Comparison of ENCODE assay signal across 40 cellular contexts in genomic region chr6:85192596-85192995, GRCh38.
"Had no signal": no experiment of that assay in that cellular context is flagged by ENCODE, and none has a peak within 500 bp of the region (broad histone marks: within the 10 kb centered on the region; RNA-seq: fewer than 3 reads in every experiment).

No MANE protein-coding gene starts in this region.

- H3K36me3 ChIP-seq: adrenal gland, brain microvascular endothelial cell, cardiac muscle cell, Peyer's patch had no signal

- H3K36me3 Mint-ChIP-seq: activated naive CD4-positive, alpha-beta T cell treated with anti-CD3 and anti-CD28 coated beads, Interleukin-2, amount 50 U/mL, for 24 hours; activated naive CD8-positive, alpha-beta T cell treated with anti-CD3 and anti-CD28 coated beads, Interleukin-2, amount 10 ng/mL, durations not matched to agents 7 days and 5 days had no signal

- H3K27me3 ChIP-seq: adrenal gland, brain microvascular endothelial cell, cardiac muscle cell, Peyer's patch had no signal

- H3K27ac Mint-ChIP-seq: activated B cell treated with CpG ODN at 0.5 μM for 24 hours; activated CD8-positive, alpha-beta T cell treated with anti-CD3 and anti-CD28 coated beads for 36 hours; activated naive CD4-positive, alpha-beta T cell treated with anti-CD3 and anti-CD28 coated beads, Interleukin-2, amount 50 U/mL, for 24 hours; activated naive CD8-positive, alpha-beta T cell treated with anti-CD3 and anti-CD28 coated beads, Interleukin-2, amount 10 ng/mL, durations not matched to agents 7 days and 5 days; activated T-helper 2 cell treated with anti-CD3 and anti-CD28 coated beads, Interferon-gamma antibody, Interleukin-2, Interleukin-4, amounts not matched to agents 10 μg/mL and 5 μg/mL and 100 μg/mL, durations not matched to agents 14 hours and 24 hours and 36 hours; IgD-negative memory B cell had no signal

- H3K9me3 ChIP-seq: adrenal gland, Peyer's patch had no signal

- H3K4me1 Mint-ChIP-seq: activated B cell treated with CpG ODN at 0.5 μM for 24 hours; activated naive CD4-positive, alpha-beta T cell treated with anti-CD3 and anti-CD28 coated beads, Interleukin-2, amount 50 U/mL, for 24 hours; activated naive CD8-positive, alpha-beta T cell treated with anti-CD3 and anti-CD28 coated beads, Interleukin-2, amount 10 ng/mL, durations not matched to agents 7 days and 5 days; central memory CD8-positive, alpha-beta T cell; IgD-negative memory B cell had no signal

- H3K4me3 ChIP-seq: adrenal gland, cardiac muscle cell, Peyer's patch had no signal

- H3K9me3 Mint-ChIP-seq: activated naive CD8-positive, alpha-beta T cell treated with anti-CD3 and anti-CD28 coated beads, Interleukin-2, amount 10 ng/mL, durations not matched to agents 7 days and 5 days had no signal

- H3K27ac ChIP-seq: adrenal gland, cardiac muscle cell, Peyer's patch, VCaP had no signal

- H3K4me1 ChIP-seq: adrenal gland, Peyer's patch had no signal

- DNase-seq: activated B cell treated with CpG ODN at 0.5 μM for 24 hours; activated CD4-positive, alpha-beta T cell treated with anti-CD3 and anti-CD28 coated beads for 48 hours; activated CD4-positive, alpha-beta T cell treated with anti-CD3 and anti-CD28 coated beads, Interleukin-2, amount 50 U/mL, for 4 hours; activated CD4-positive, CD25-positive, alpha-beta regulatory T cell treated with anti-CD3 and anti-CD28 coated beads, Interleukin-2, amount 50 U/mL, for 72 hours; activated CD8-positive, alpha-beta T cell treated with anti-CD3 and anti-CD28 coated beads for 36 hours; activated gamma-delta T cell; activated naive CD4-positive, alpha-beta T cell treated with Interleukin-2 at 50 U/mL for 16 hours; activated naive CD8-positive, alpha-beta T cell treated with anti-CD3 and anti-CD28 coated beads, Interleukin-2, amount 10 ng/mL, durations not matched to agents 7 days and 5 days; activated T-cell treated with anti-CD3 and anti-CD28 coated beads, Interleukin-2, amount 50 U/mL, for 1 hour; adrenal gland; Karpas-422; KBM-7; MM.1S; MV-4-11; NCI-H1092; NCI-H1417; NCI-H146; NCI-H187; NCI-H2029 treated with DMSO at 0.1 percent for 48 hours; NCI-H2107; NCI-H2171; NCI-H510A; NCI-H526; NCI-H748 treated with DMSO at 0.1 percent for 48 hours; NK-92 treated with Interleukin-12 subunit alpha and Interleukin-12 subunit beta, amount 100 ng/mL, for 24 hours; Peyer's patch; RPMI8226; SHP77 treated with DMSO at 0.1 percent for 48 hours; SW 1271; T-helper 1 cell; T-helper 2 cell; T-helper 9 cell had no signal

- ATAC-seq: activated CD8-positive, alpha-beta T cell treated with anti-CD3 and anti-CD28 coated beads for 36 hours; PC-3 had no signal

- H3K27me3 Mint-ChIP-seq: activated B cell treated with CpG ODN at 0.5 μM for 24 hours; activated CD8-positive, alpha-beta T cell treated with anti-CD3 and anti-CD28 coated beads for 36 hours; activated naive CD4-positive, alpha-beta T cell treated with anti-CD3 and anti-CD28 coated beads, Interleukin-2, amount 50 U/mL, for 24 hours; activated naive CD8-positive, alpha-beta T cell treated with anti-CD3 and anti-CD28 coated beads, Interleukin-2, amount 10 ng/mL, durations not matched to agents 7 days and 5 days; central memory CD8-positive, alpha-beta T cell; IgD-negative memory B cell had no signal

- H3K4me3 Mint-ChIP-seq: activated B cell treated with CpG ODN at 0.5 μM for 24 hours; activated CD8-positive, alpha-beta T cell treated with anti-CD3 and anti-CD28 coated beads for 36 hours; activated naive CD4-positive, alpha-beta T cell treated with anti-CD3 and anti-CD28 coated beads, Interleukin-2, amount 50 U/mL, for 24 hours; activated naive CD8-positive, alpha-beta T cell treated with anti-CD3 and anti-CD28 coated beads, Interleukin-2, amount 10 ng/mL, durations not matched to agents 7 days and 5 days; central memory CD8-positive, alpha-beta T cell; IgD-negative memory B cell had no signal
